ENCODE assay signal across 1 cellular context in genomic region chr3:46236294-46237054, GRCh38.
TF ChIP-seq lines count a peak whose summit lies in the region.

No MANE protein-coding gene starts in this region.

TF ChIP-seq in GM12878, 131 proteins besides CTCF, POLR2A, EP300 and RAD21 (continued from another document):
- TF ChIP-seq HSF1 (IDR thresholded peaks at IDR 0.05; ENCODE audit: low read depth, low read length) (no peak), NR2F1 (conservative IDR thresholded peaks at IDR 0.05) (peak; percentile 31; the same call in 1 of the 2 replicates), SREBF1 (IDR thresholded peaks at IDR 0.05; ENCODE audit: low read length) (no peak), MEF2A (IDR thresholded peaks at IDR 0.05; ENCODE audit: insufficient read depth, low read depth, low read length) (no peak), SIX5 (IDR thresholded peaks at IDR 0.05; ENCODE audit: low read depth, low read length, severe bottlenecking) (no peak), RBBP5 (conservative IDR thresholded peaks at IDR 0.05) (no peak), RELB (IDR thresholded peaks at IDR 0.05; ENCODE audit: low read depth) (no peak), SPI1 (IDR thresholded peaks at IDR 0.05; ENCODE audit: borderline replicate concordance, insufficient read depth, low read depth, low read length) (peak; percentile 33; the same call in 1 of the 2 replicates), BCLAF1 (IDR thresholded peaks at IDR 0.05) (no peak)
